16 cellular contexts compared by ENCODE assay signal in the genomic region with DNA sequence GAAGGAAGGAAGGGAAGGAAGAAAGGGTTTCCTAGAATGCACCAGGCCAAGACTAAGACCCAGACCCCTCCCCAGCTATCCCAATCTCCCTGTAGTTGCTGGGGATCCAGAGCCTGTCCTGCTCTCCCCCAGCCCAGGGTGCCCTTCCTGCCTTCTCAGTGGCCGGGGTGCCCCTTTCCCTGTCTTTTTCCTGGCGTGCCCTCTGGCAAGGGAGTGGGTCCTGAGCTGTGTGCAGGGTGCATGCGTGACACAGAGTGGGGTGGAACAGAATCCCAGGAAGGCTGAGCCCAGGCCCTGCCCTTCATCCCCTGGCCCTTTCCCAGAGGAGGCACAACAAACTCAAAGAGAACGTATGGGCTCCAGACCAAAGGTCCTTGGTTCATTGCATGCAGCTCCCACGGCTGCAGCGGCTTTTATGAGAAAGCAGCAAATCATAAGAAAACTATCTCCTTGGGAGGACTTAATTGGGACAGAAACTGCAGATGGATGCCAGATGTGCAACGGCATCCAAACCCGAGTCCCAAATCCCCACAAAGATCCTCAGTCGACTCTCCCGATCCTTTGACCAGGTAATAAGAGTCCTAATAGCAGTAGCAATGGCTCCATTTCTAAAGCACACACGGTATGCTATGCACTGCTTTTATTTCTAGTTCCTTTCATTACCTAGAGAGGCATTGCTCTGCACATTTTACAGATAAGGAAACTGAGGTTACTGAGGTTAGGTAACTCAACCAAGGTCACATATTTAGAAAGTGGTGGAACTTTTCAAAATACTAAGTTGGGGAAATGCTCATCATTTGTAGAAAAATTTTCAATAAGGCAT. TPM values are rescaled to one million over a fixed set of nuclear protein-coding genes. Genes with fewer than 3 reads are reported as not detected.
DNase-seq lines count a peak whose midpoint lies in the region; ATAC-seq, FAIRE-seq and TF ChIP-seq lines count a peak whose summit lies in the region.
"Had no signal": no experiment of that assay in that cellular context is flagged by ENCODE, and none has a peak within 500 bp of the region (broad histone marks: within the 10 kb centered on the region; RNA-seq: fewer than 3 reads in every experiment).

No MANE protein-coding gene starts in this region.

- no peak overlapping the region for H3K4me3 Mint-ChIP-seq in nephron progenitor cell
- H3K4me3 Mint-ChIP-seq: dendritic cell treated with granulocyte-macrophage colony-stimulating factor and Interleukin-4, amounts not matched to agents 40 ng/mL and 50 ng/mL, for 4 days had no signal

- ATAC-seq in activated CD4-positive, CD25-positive, alpha-beta regulatory T cell treated with anti-CD3 and anti-CD28 coated beads, Interleukin-2, amount 50 U/mL, for 24 hours, result peak; percentile 36 to 48
- ATAC-seq in GM12878, result 0 out of 3 replicates have a peak, but pooled peaks have one; percentile 5
- no peak for ATAC-seq in HG03460 (IDR thresholded peaks at IDR 0.05; ENCODE audit: unreplicated experiment)
- ATAC-seq: naive thymus-derived CD8-positive, alpha-beta T cell had no signal

- SMC1A ChIA-PET in GM12878 (lab: Charles Lee; ENCODE audit: uncharacterized antibody, unreplicated experiment), result interaction anchor here (1.5 to 4.6 kb wide), 2 partner anchors 14 to 35 kb away, joined by 4 to 34 read pairs; no protein-coding TSS in a partner anchor

- no peaks in the 10 kb centered on the region for H3K36me3 Mint-ChIP-seq in nephron progenitor cell (ENCODE audit: low read depth)
- H3K36me3 Mint-ChIP-seq: naive thymus-derived CD8-positive, alpha-beta T cell had no signal

- RAD21 ChIA-PET in GM12878 (lab: Charles Lee; ENCODE audit: unreplicated experiment), result interaction anchor here (1.0 to 1.9 kb wide), 8 partner anchors 10 to 115 kb away, joined by 3 to 15 read pairs (median 5); a partner anchor contains a TSS

- H3K4me1 Mint-ChIP-seq in nephron progenitor cell, result peaks cover 20% of the 10 kb centered on the region

- H3K9me2 ChIP-seq in GM23248 (ENCODE audit: insufficient read depth), result no peaks in the 10 kb centered on the region

- H3K27ac Mint-ChIP-seq in nephron progenitor cell, result peak overlapping the region; percentile 77
- H3K27ac Mint-ChIP-seq: dendritic cell treated with granulocyte-macrophage colony-stimulating factor and Interleukin-4, amounts not matched to agents 40 ng/mL and 50 ng/mL, for 4 days had no signal

- no TSS peak for BruUV-seq in GM12878 (replicated peaks; lab: Mats Ljungman, UMichigan)

- H3K27ac ChIP-seq in GM23248 (0 out of 2 replicates have a peak overlapping the region, but pooled peaks have one; percentile 16), GM12878 (ENCODE audit: control insufficient read depth, insufficient read depth) (peak overlapping the region; percentile 70)
- H3K27ac ChIP-seq: testis had no signal

- DNase-seq in activated CD4-positive, CD25-positive, alpha-beta regulatory T cell treated with anti-CD3 and anti-CD28 coated beads, Interleukin-2, amount 50 U/mL, for 72 hours, result no peak
- DNase-seq in GM23248 (peak; percentile 83), GM12878 (ENCODE audit: low read depth, low spot score) (no peak), nephron progenitor cell (no peak), NCI-H2107 treated with DMSO at 0.1 percent for 48 hours (lab: John Stamatoyannopoulos, UW; ENCODE audit: unreplicated experiment) (no peak)
- no peak for DNase-seq in stimulated activated CD4-positive, alpha-beta T cell treated with anti-CD3 and anti-CD28 coated beads, Interleukin-2, amount 100 ng/mL, for 24 hours
- DNase-seq: amygdala, DND-41, NCI-H2081 treated with DMSO at 0.1 percent for 48 hours, testis had no signal

- intact Hi-C loops in GM12878 (cut with micrococcal nuclease; ENCODE audit: unreplicated experiment), result no loop called here

- TF ChIP-seq POLR2A in GM12878 (IDR thresholded peaks at IDR 0.05; ENCODE audit: low read depth, low read length), result no peak

- H3K9ac ChIP-seq in GM23248 (0 out of 2 replicates have a peak overlapping the region, but pooled peaks have one; percentile 8), GM12878 (ENCODE audit: control insufficient read depth, insufficient read depth, low read length) (no peak overlapping the region)

- H3K4me2 ChIP-seq in GM23248 (ENCODE audit: unreplicated experiment) (peak overlapping the region; percentile 65), GM12878 (ENCODE audit: control insufficient read depth, insufficient read depth) (peak overlapping the region; percentile 81)

- peaks cover 5% of the 10 kb centered on the region; the same call in 1 of the 2 replicates for H3F3A ChIP-seq in GM23248 (ENCODE audit: insufficient read depth)

- in situ Hi-C loops in GM23248 (cut with MboI), result loop anchor here (25.0 kb wide), 2 partner anchors 237 to 512 kb away; no protein-coding TSS in a partner anchor
- in situ Hi-C loops in GM12878 (cut with MboI), result no loop called here

- H3K4me3 ChIP-seq in GM23248 (no peak overlapping the region), GM12878 (peak overlapping the region; percentile 35)
- H3K4me3 ChIP-seq: testis had no signal

- no peaks in the 10 kb centered on the region for H3K9me3 ChIP-seq in GM23248 (ENCODE audit: low read depth)
- H3K9me3 ChIP-seq in GM12878 (replicated peaks; ENCODE audit: control insufficient read depth, insufficient read depth, low read length), result no peaks in the 10 kb centered on the region; the same call in 2 of the 3 replicates
- H3K9me3 ChIP-seq: testis had no signal

- H3K79me2 ChIP-seq in GM23248 (ENCODE audit: insufficient read depth) (no peaks in the 10 kb centered on the region), GM12878 (ENCODE audit: control insufficient read depth, insufficient read depth, low read length) (no peaks in the 10 kb centered on the region)

- TF ChIP-seq CTCF in GM12878 (IDR thresholded peaks at IDR 0.05 in 2 of 3, conservative IDR thresholded peaks at IDR 0.05 in 1 of 3; ENCODE audit: control insufficient read depth in 2 of 3, extremely low read depth in 1 of 3, insufficient read depth in 1 of 3, low read depth in 3 of 3, low read length in 3 of 3) (no peak), nephron progenitor cell (IDR thresholded peaks at IDR 0.05) (no peak)

- peaks cover 16% of the 10 kb centered on the region for H3K27me3 Mint-ChIP-seq in nephron progenitor cell (ENCODE audit: low read depth, poor library complexity)
- H3K27me3 Mint-ChIP-seq: naive thymus-derived CD8-positive, alpha-beta T cell had no signal

- no peaks in the 10 kb centered on the region for H3K27me3 ChIP-seq in GM23248 (replicated peaks; ENCODE audit: insufficient read depth)
- H3K27me3 ChIP-seq in GM12878 (replicated peaks in 1 of 2; ENCODE audit: control insufficient read depth in 2 of 2, insufficient read depth in 2 of 2, low read length in 1 of 2), result no peaks in the 10 kb centered on the region
- H3K27me3 ChIP-seq: testis had no signal

- H3K36me3 ChIP-seq in GM23248 (ENCODE audit: low read depth), result no peaks in the 10 kb centered on the region
- H3K36me3 ChIP-seq in GM12878 (ENCODE audit: control insufficient read depth in 2 of 2, insufficient read depth in 2 of 2, low read length in 1 of 2), result no peaks in the 10 kb centered on the region

- POLR2A ChIA-PET in GM12878 (lab: Charles Lee), result interaction anchor here (1.0 to 2.6 kb wide), 5 partner anchors 10 to 18 kb away, joined by 3 to 15 read pairs (median 6); no protein-coding TSS in a partner anchor

- no peak for TF ChIP-seq EP300 in GM12878 (IDR thresholded peaks at IDR 0.05; ENCODE audit: borderline replicate concordance in 1 of 2, control insufficient read depth in 1 of 2, low read depth in 2 of 2, low read length in 2 of 2)

- peaks cover 2% of the 10 kb centered on the region for H3K9me3 Mint-ChIP-seq in nephron progenitor cell
- H3K9me3 Mint-ChIP-seq: dendritic cell treated with granulocyte-macrophage colony-stimulating factor and Interleukin-4, amounts not matched to agents 40 ng/mL and 50 ng/mL, for 4 days; naive thymus-derived CD8-positive, alpha-beta T cell had no signal

- H4K20me1 ChIP-seq in GM23248 (ENCODE audit: insufficient read depth) (no peaks in the 10 kb centered on the region), GM12878 (ENCODE audit: control insufficient read depth, insufficient read depth) (no peaks in the 10 kb centered on the region)

- TF ChIP-seq RAD21 in GM12878 (IDR thresholded peaks at IDR 0.05; ENCODE audit: insufficient read depth, low read depth, low read length), result no peak

- CTCF ChIA-PET in GM12878 (lab: Yijun Ruan, JAX), result interaction anchor here (1.1 to 1.4 kb wide), 2 partner anchors 11 to 31 kb away, joined by 3 to 8 read pairs; no protein-coding TSS in a partner anchor

- FAIRE-seq in GM12878 (lab: Jason Lieb, UNC), result no peak

- H3K4me1 ChIP-seq in GM23248 (ENCODE audit: insufficient read depth), result peaks cover 18% of the 10 kb centered on the region
- H3K4me1 ChIP-seq in GM12878 (ENCODE audit: control insufficient read depth, insufficient read depth, low read length), result peaks cover 54% of the 10 kb centered on the region

- WGBS in GM23248 (ENCODE audit: low coverage in 1 of 2, low lambda C conversion rate in 2 of 2, missing lambda C conversion rate in 2 of 2), 2 experiments, result 2 to 5% methylated on average over 11 of the region's 11 CpGs
- WGBS in GM12878 (ENCODE audit: insufficient coverage, insufficient replicate concordance, low lambda C conversion rate, missing lambda C conversion rate), result 8% methylated on average over 11 of the region's 11 CpGs

- H2AFZ ChIP-seq in GM23248, result no peak overlapping the region
- peak overlapping the region; percentile 15 for H2AFZ ChIP-seq in GM12878 (ENCODE audit: control insufficient read depth, low read depth, low read length)

RNA-seq across cellular contexts. Expression of a gene that starts 12.7 kb away (rescaled TPM):
- 11.6 and 15.2 TPM in 2 replicates for total RNA-seq in GM23248 (2014; rRNA removed; shearing (Covaris generic))
- polyA plus RNA-seq in GM23248 (2016; fragmentation: Nextera tagmentation; extraction: Ambion mirVana), result 19.5 and 20.8 TPM in 2 replicates
- 85.2 and 91.3 TPM in 2 replicates for total RNA-seq in GM12878 (2013; cell fraction: nucleolus; rRNA removed)
- 46.2 and 46.8 TPM in 2 replicates for total RNA-seq in GM12878 (2014; rRNA removed)
- total RNA-seq in GM12878 (2014; rRNA removed; fragmentation: Illumina TruSeq; extraction: Trizol), result 22.2 and 25.3 TPM in 2 replicates
- 82.7 and 87.9 TPM in 2 replicates for total RNA-seq in GM12878 (2021)
- 16.0 TPM for polyA plus RNA-seq in GM12878 (2011; ENCODE audit: low read depth)
- polyA plus RNA-seq in GM12878 (2011; rRNA removed), result 13.3 and 28.5 TPM in 2 replicates
- polyA plus RNA-seq in GM12878 (2011; cell fraction: cytosol; rRNA removed), result 39.3 and 54.4 TPM in 2 replicates
- 160 and 161 TPM in 2 replicates for polyA plus RNA-seq in GM12878 (2011; cell fraction: nucleus; rRNA removed)
- polyA plus RNA-seq in GM12878 (2012), result 47.3 and 50.2 TPM in 2 replicates
- polyA plus RNA-seq in GM12878 (2014; fragmentation: Illumina TruSeq; extraction: Trizol), result 3.1 and 18.1 TPM in 2 replicates
- polyA plus RNA-seq in GM12878 (2014; fragmentation: Nextera tagmentation; extraction: Ambion mirVana), result 1 to 10 TPM in 1 of 2 experiments, under 1 TPM in 1; 0.76 to 3.8 TPM
- 79.3 and 83.3 TPM in 2 replicates for polyA plus RNA-seq in GM12878 (2014; rRNA removed)
- polyA plus RNA-seq in GM12878 (2016; fragmentation: Nextera tagmentation; extraction: Ambion mirVana), result 10 to 100 TPM; 76.2 to 87.1 TPM
- polyA minus RNA-seq in GM12878 (2011; rRNA and poly(A)+ RNA removed), result 12.7 and 34.9 TPM in 2 replicates
- polyA minus RNA-seq in GM12878 (2011; cell fraction: cytosol; rRNA and poly(A)+ RNA removed), result 26.1 and 28.5 TPM in 2 replicates
- polyA minus RNA-seq in GM12878 (2011; cell fraction: nucleus; rRNA and poly(A)+ RNA removed), result 22.6 and 34.3 TPM in 2 replicates

RNA-seq across cellular contexts. Expression of a gene that starts 18.7 kb away (rescaled TPM):
- not detected in 2 replicates for total RNA-seq in GM23248 (2014; rRNA removed; shearing (Covaris generic))
- polyA plus RNA-seq in GM23248 (2016; fragmentation: Nextera tagmentation; extraction: Ambion mirVana), result not detected in 2 replicates
- total RNA-seq in GM12878 (2013; cell fraction: nucleolus; rRNA removed), result 2.2 and 2.9 TPM in 2 replicates
- 0.85 and 0.98 TPM in 2 replicates for total RNA-seq in GM12878 (2014; rRNA removed)
- total RNA-seq in GM12878 (2014; rRNA removed; fragmentation: Illumina TruSeq; extraction: Trizol), result 0.09 and 0.31 TPM in 2 replicates
- 0.44 and 0.72 TPM in 2 replicates for total RNA-seq in GM12878 (2021)
- polyA plus RNA-seq in GM12878 (2011; ENCODE audit: low read depth), result 0.16 TPM
- 4.4 and 6.3 TPM in 2 replicates for polyA plus RNA-seq in GM12878 (2011; rRNA removed)
- polyA plus RNA-seq in GM12878 (2011; cell fraction: cytosol; rRNA removed), result 6.6 and 7.9 TPM in 2 replicates
- 7.3 and 12.0 TPM in 2 replicates for polyA plus RNA-seq in GM12878 (2011; cell fraction: nucleus; rRNA removed)
- 0.42 and 0.72 TPM in 2 replicates for polyA plus RNA-seq in GM12878 (2012)
- 0.10 TPM in 1 of 2 replicates, not detected in the other for polyA plus RNA-seq in GM12878 (2014; fragmentation: Illumina TruSeq; extraction: Trizol)
- under 1 TPM; 0.03 to 0.07 TPM for polyA plus RNA-seq in GM12878 (2014; fragmentation: Nextera tagmentation; extraction: Ambion mirVana)
- polyA plus RNA-seq in GM12878 (2014; rRNA removed), result 0.39 and 0.51 TPM in 2 replicates
- under 1 TPM; 0.55 to 0.79 TPM for polyA plus RNA-seq in GM12878 (2016; fragmentation: Nextera tagmentation; extraction: Ambion mirVana)
- polyA minus RNA-seq in GM12878 (2011; rRNA and poly(A)+ RNA removed), result 1.9 and 2.2 TPM in 2 replicates
- 0.52 and 1.2 TPM in 2 replicates for polyA minus RNA-seq in GM12878 (2011; cell fraction: cytosol; rRNA and poly(A)+ RNA removed)
- polyA minus RNA-seq in GM12878 (2011; cell fraction: nucleus; rRNA and poly(A)+ RNA removed), result 0.96 and 1.3 TPM in 2 replicates
- total RNA-seq: LHCN-M2, SK-MEL-5 had no signal
